ENCODE assay signal across 24 cellular contexts in genomic region chr18:77539860-77540259, GRCh38.
DNase-seq lines count a peak whose midpoint lies in the region; ATAC-seq, FAIRE-seq and TF ChIP-seq lines count a peak whose summit lies in the region.
"Had no signal": no experiment of that assay in that cellular context is flagged by ENCODE, and none has a peak within 500 bp of the region (broad histone marks: within the 10 kb centered on the region; RNA-seq: fewer than 3 reads in every experiment).

No MANE protein-coding gene starts in this region.

- intact Hi-C loops in HepG2 (cut with micrococcal nuclease; ENCODE audit: unreplicated experiment) (no loop called here), right lobe of liver (cut with DNase I) (no loop called here), head of caudate nucleus (cut with DNase I) (no loop called here)

- FAIRE-seq in HepG2 (lab: Jason Lieb, UNC) (no peak), astrocyte (lab: Jason Lieb, UNC) (no peak)
- FAIRE-seq: A549, GM12891, GM18507 had no signal

- H4K20me1 ChIP-seq in HepG2 (ENCODE audit: insufficient read depth, low read length) = no peaks in the 10 kb centered on the region
- no peaks in the 10 kb centered on the region for H4K20me1 ChIP-seq in astrocyte (ENCODE audit: insufficient read depth, low read length)
- H4K20me1 ChIP-seq in neural progenitor cell (ENCODE audit: low read depth) = no peaks in the 10 kb centered on the region
- H4K20me1 ChIP-seq: BLaER1 treated with 17β-estradiol and CSF1 and Interleukin-3, amounts not matched to agents 10 nM and 100 nM had no signal

- H2AFZ ChIP-seq in HepG2 (ENCODE audit: low read length) (no peak overlapping the region), astrocyte (ENCODE audit: low read depth, low read length) (no peak overlapping the region), neural progenitor cell (replicated peaks) (no peak overlapping the region)
- H2AFZ ChIP-seq: GM23338 had no signal

- H3K36me3 Mint-ChIP-seq in astrocyte (ENCODE audit: low read depth, unreplicated experiment) (no peaks in the 10 kb centered on the region), neural progenitor cell (no peaks in the 10 kb centered on the region)
- H3K36me3 Mint-ChIP-seq: CD14-positive monocyte; CD8-positive, alpha-beta memory T cell had no signal

- H3K4me1 ChIP-seq in HepG2 (ENCODE audit: insufficient read depth, low read length) = no peaks in the 10 kb centered on the region
- H3K4me1 ChIP-seq in right lobe of liver = no peaks in the 10 kb centered on the region
- H3K4me1 ChIP-seq in astrocyte (ENCODE audit: insufficient read depth, low read length) = no peaks in the 10 kb centered on the region
- no peaks in the 10 kb centered on the region for H3K4me1 ChIP-seq in neural progenitor cell
- H3K4me1 ChIP-seq: A549; BE2C; BLaER1 treated with 17β-estradiol and CSF1 and Interleukin-3, amounts not matched to agents 10 nM and 100 nM had no signal

- TF ChIP-seq CTCF in HepG2 (CRISPR knock-in tag; IDR thresholded peaks at IDR 0.05) = no peak
- no peak for TF ChIP-seq CTCF in right lobe of liver (IDR thresholded peaks at IDR 0.05)
- no peak for TF ChIP-seq CTCF in astrocyte (IDR thresholded peaks at IDR 0.05; ENCODE audit: insufficient read depth, low read depth, low read length)
- TF ChIP-seq CTCF in neural progenitor cell (IDR thresholded peaks at IDR 0.05) = no peak

- POLR2A ChIA-PET in HepG2 (lab: Yijun Ruan, JAX) = no interaction called here

- CTCF ChIA-PET in HepG2 (lab: Yijun Ruan, JAX; ENCODE audit: low intra/inter-chr PET ratio, low total read pairs) = no interaction called here

- H3K27ac Mint-ChIP-seq in astrocyte (ENCODE audit: unreplicated experiment) (peak overlapping the region; percentile 77), neural progenitor cell (peak overlapping the region; percentile 66)
- H3K27ac Mint-ChIP-seq: CD14-positive monocyte; CD4-positive, alpha-beta T cell; CD8-positive, alpha-beta memory T cell; GM23338; HFFc6 had no signal

- H3K9me3 Mint-ChIP-seq in astrocyte (ENCODE audit: unreplicated experiment) (peaks cover 10% of the 10 kb centered on the region), neural progenitor cell (peaks cover 12% of the 10 kb centered on the region)
- H3K9me3 Mint-ChIP-seq: CD4-positive, alpha-beta T cell had no signal

- no peak for TF ChIP-seq POLR2A in HepG2 (IDR thresholded peaks at IDR 0.05; ENCODE audit: insufficient read depth in 1 of 2, low read depth in 2 of 2, low read length in 2 of 2)
- no peak for TF ChIP-seq POLR2A in right lobe of liver (IDR thresholded peaks at IDR 0.05)

- in situ Hi-C loops in HepG2 (cut with HindIII; ENCODE audit: extremely low pct_ligation_motif_present, low pct_unique_long_range_greater_than_20kb) = no loop called here

- TF ChIP-seq EP300 in HepG2 (IDR thresholded peaks at IDR 0.05; ENCODE audit: low read depth in 2 of 2, low read length in 2 of 2) = no peak
- no peak for TF ChIP-seq EP300 in HepG2 (CRISPR knock-in tag; IDR thresholded peaks at IDR 0.05; ENCODE audit: borderline replicate concordance)

- WGBS in HepG2 (ENCODE audit: low lambda C conversion rate) = 4% methylated on average over 6 of the region's 6 CpGs
- 66% methylated on average over 6 of the region's 6 CpGs for WGBS in right lobe of liver (ENCODE audit: insufficient coverage, low coverage, low lambda C conversion rate, missing lambda C conversion rate)

- H3K27me3 ChIP-seq in HepG2 (ENCODE audit: control insufficient read depth in 1 of 2, insufficient read depth in 2 of 2, low read length in 2 of 2) (no peaks in the 10 kb centered on the region), right lobe of liver (no peaks in the 10 kb centered on the region), astrocyte (ENCODE audit: insufficient read depth, low read length) (no peaks in the 10 kb centered on the region), neural progenitor cell (no peaks in the 10 kb centered on the region)
- H3K27me3 ChIP-seq: BE2C; BLaER1 treated with 17β-estradiol and CSF1 and Interleukin-3, amounts not matched to agents 10 nM and 100 nM had no signal

- no TSS peak for BruUV-seq in HepG2 (replicated peaks; lab: Mats Ljungman, UMichigan)

- H3K9ac ChIP-seq in HepG2 (ENCODE audit: insufficient read depth, low read depth, low read length) (no peak overlapping the region), astrocyte (ENCODE audit: low read length) (no peak overlapping the region), neural progenitor cell (no peak overlapping the region)
- H3K9ac ChIP-seq: BLaER1 treated with 17β-estradiol and CSF1 and Interleukin-3, amounts not matched to agents 10 nM and 100 nM had no signal

- no peak overlapping the region for H3K4me3 Mint-ChIP-seq in astrocyte (ENCODE audit: unreplicated experiment)
- no peak overlapping the region for H3K4me3 Mint-ChIP-seq in neural progenitor cell
- H3K4me3 Mint-ChIP-seq: CD14-positive monocyte; CD4-positive, alpha-beta T cell; CD8-positive, alpha-beta memory T cell; GM23338; H9; HFFc6 had no signal

- no peaks in the 10 kb centered on the region for H3K9me3 ChIP-seq in HepG2 (ENCODE audit: low read length)
- H3K9me3 ChIP-seq in right lobe of liver = no peaks in the 10 kb centered on the region
- no peaks in the 10 kb centered on the region for H3K9me3 ChIP-seq in astrocyte (ENCODE audit: insufficient read depth, low read depth, low read length)
- no peaks in the 10 kb centered on the region for H3K9me3 ChIP-seq in neural progenitor cell (ENCODE audit: low read depth)
- H3K9me3 ChIP-seq: A549, BE2C had no signal

- H3K4me3 ChIP-seq in HepG2 (replicated peaks in 1 of 3; ENCODE audit: insufficient read depth in 1 of 3, low read depth in 2 of 3, low read length in 3 of 3) = no peak overlapping the region
- no peak overlapping the region for H3K4me3 ChIP-seq in right lobe of liver
- H3K4me3 ChIP-seq in astrocyte (ENCODE audit: insufficient read depth, low read depth, low read length) = no peak overlapping the region
- H3K4me3 ChIP-seq in neural progenitor cell = no peak overlapping the region
- H3K4me3 ChIP-seq: A549; BLaER1 treated with 17β-estradiol and CSF1 and Interleukin-3, amounts not matched to agents 10 nM and 100 nM; GM23338 had no signal

- H3K4me1 Mint-ChIP-seq in astrocyte (ENCODE audit: low read depth, unreplicated experiment) (no peaks in the 10 kb centered on the region), neural progenitor cell (no peaks in the 10 kb centered on the region)
- H3K4me1 Mint-ChIP-seq: CD14-positive monocyte; CD8-positive, alpha-beta memory T cell; GM23338; H9 had no signal

- peaks cover 4% of the 10 kb centered on the region for H3K27me3 Mint-ChIP-seq in astrocyte (ENCODE audit: low read depth, unreplicated experiment)
- H3K27me3 Mint-ChIP-seq in neural progenitor cell (ENCODE audit: insufficient read depth, low read depth) = peaks cover 2% of the 10 kb centered on the region

- H3F3A ChIP-seq in neural progenitor cell (ENCODE audit: low read depth) = no peaks in the 10 kb centered on the region

- DNase-seq in HepG2 (ENCODE audit: low spot score) (no peak), right lobe of liver (no peak), astrocyte (ENCODE audit: low read depth) (no peak), neural progenitor cell (ENCODE audit: low spot score) (no peak), GM19240 (ENCODE audit: insufficient read length, low spot score) (no peak), head of caudate nucleus (no peak)
- DNase-seq: 8988T; ACHN; AML-193; BE2C; CD4-positive, alpha-beta T cell; CD8-positive, alpha-beta memory T cell; DMS53; DMS79 treated with DMSO at 0.1 percent for 48 hours; GF-D8; H9; HFFc6 had no signal

- no peaks in the 10 kb centered on the region for H3K36me3 ChIP-seq in HepG2 (replicated peaks in 1 of 2; ENCODE audit: control insufficient read depth in 1 of 2, insufficient read depth in 2 of 2, low read length in 2 of 2)
- no peaks in the 10 kb centered on the region for H3K36me3 ChIP-seq in right lobe of liver
- H3K36me3 ChIP-seq in astrocyte (ENCODE audit: insufficient read depth, low read length) = no peaks in the 10 kb centered on the region
- no peaks in the 10 kb centered on the region for H3K36me3 ChIP-seq in neural progenitor cell
- H3K36me3 ChIP-seq: BE2C; BLaER1 treated with 17β-estradiol and CSF1 and Interleukin-3, amounts not matched to agents 10 nM and 100 nM had no signal

- no peaks in the 10 kb centered on the region for H3K79me2 ChIP-seq in HepG2 (ENCODE audit: insufficient read depth, low read length)
- H3K79me2 ChIP-seq in astrocyte (ENCODE audit: insufficient read depth, low read length) = no peaks in the 10 kb centered on the region
- no peaks in the 10 kb centered on the region for H3K79me2 ChIP-seq in neural progenitor cell (ENCODE audit: low read depth)

- H3K27ac ChIP-seq in HepG2 (ENCODE audit: extremely low read length, insufficient read depth, low read length) (no peak overlapping the region), right lobe of liver (no peak overlapping the region), astrocyte (ENCODE audit: low read depth, low read length) (no peak overlapping the region), neural progenitor cell (no peak overlapping the region)
- H3K27ac ChIP-seq: A549; BLaER1 treated with 17β-estradiol and CSF1 and Interleukin-3, amounts not matched to agents 10 nM and 100 nM had no signal

- ATAC-seq in HepG2 = no peak
- ATAC-seq in right lobe of liver = no peak
- ATAC-seq: A549, GM23338, HCT116 had no signal

- TF ChIP-seq RAD21 in HepG2 (CRISPR knock-in tag; IDR thresholded peaks at IDR 0.05) = no peak

- no peak overlapping the region for H3K4me2 ChIP-seq in HepG2 (ENCODE audit: low read depth, low read length)
- H3K4me2 ChIP-seq in astrocyte (ENCODE audit: low read length) = no peak overlapping the region
- H3K4me2 ChIP-seq in neural progenitor cell = no peak overlapping the region
- H3K4me2 ChIP-seq: A549; BLaER1 treated with 17β-estradiol and CSF1 and Interleukin-3, amounts not matched to agents 10 nM and 100 nM; GM23338 had no signal

TF ChIP-seq in HepG2, 621 proteins besides CTCF, POLR2A, EP300 and RAD21:
- TF ChIP-seq ZNF33B (CRISPR knock-in tag; IDR thresholded peaks at IDR 0.05) = no peak
- TF ChIP-seq CREB1 (IDR thresholded peaks at IDR 0.05) = peak; percentile 42; the same call in 1 of the 2 replicates
- TF ChIP-seq CREB1 (CRISPR knock-in tag; IDR thresholded peaks at IDR 0.05) = no peak
- peak; percentile 81 for TF ChIP-seq ATF7 (IDR thresholded peaks at IDR 0.05)
- no peak for TF ChIP-seq ATF7 (CRISPR knock-in tag; IDR thresholded peaks at IDR 0.05)
